ENCODE assay signal across 10 cellular contexts in genomic region chr9:102631559-102631958, GRCh38.
DNase-seq lines count a peak whose midpoint lies in the region; ATAC-seq and TF ChIP-seq lines count a peak whose summit lies in the region.
"Had no signal": no experiment of that assay in that cellular context is flagged by ENCODE, and none has a peak within 500 bp of the region (broad histone marks: within the 10 kb centered on the region; RNA-seq: fewer than 3 reads in every experiment).

No MANE protein-coding gene starts in this region.

- DNase-seq in HT-29 (ENCODE audit: low spot score) (peak; percentile 32), RKO (ENCODE audit: low spot score) (peak; percentile 53), kidney tubule cell (ENCODE audit: low spot score) (peak; percentile 35), NCI-H774 (lab: John Stamatoyannopoulos, UW) (no peak), T-helper 17 cell (no peak)
- DNase-seq: activated effector memory CD4-positive, alpha-beta T cell treated with anti-CD3 and anti-CD28 coated beads, Interleukin-2, amount 50 U/mL, for 16 hours had no signal

- no peaks in the 10 kb centered on the region for H3K9me3 ChIP-seq in T-helper 17 cell (ENCODE audit: control insufficient read depth, low read length, poor library complexity, severe bottlenecking)
- H3K9me3 ChIP-seq: prostate gland had no signal

- no peaks in the 10 kb centered on the region for H3K36me3 Mint-ChIP-seq in T-helper 17 cell (ENCODE audit: low read depth)

- H3K27me3 Mint-ChIP-seq in T-helper 17 cell = no peaks in the 10 kb centered on the region

- TF ChIP-seq CTCF in GM12873 (IDR thresholded peaks at IDR 0.05; ENCODE audit: insufficient read depth, low read depth, low read length, missing control alignments) = peak; percentile 59

- ATAC-seq in T-helper 17 cell (no peak), HG03280 (IDR thresholded peaks at IDR 0.05; ENCODE audit: unreplicated experiment) (no peak)
- ATAC-seq in activated CD4-positive, CD25-positive, alpha-beta regulatory T cell treated with anti-CD3 and anti-CD28 coated beads, Interleukin-2, amount 50 U/mL, for 24 hours = no peak

- H3K4me3 Mint-ChIP-seq in T-helper 17 cell = no peak overlapping the region

- no peaks in the 10 kb centered on the region for H3K4me1 Mint-ChIP-seq in T-helper 17 cell

- H3K27ac Mint-ChIP-seq in T-helper 17 cell = no peak overlapping the region

Comparison
In these comparisons a context has a peak if more than half of its experiments do, and no peak if none do; other contexts are left out.
1. DNase-seq: peak in HT-29 (single experiment), RKO (single experiment) and kidney tubule cell (single experiment); none in NCI-H774 (single experiment) and T-helper 17 cell (0 of 3).